Comparison of ENCODE assay signal across 7 cellular contexts in genomic region chr10:132836832-132837540, GRCh38. TPM values are rescaled to one million over a fixed set of nuclear protein-coding genes. Genes with fewer than 3 reads are reported as not detected.
A peak's percentile ranks its signal among the peaks of the same experiment; 100 is the strongest.
DNase-seq lines count a peak whose midpoint lies in the region; ATAC-seq and TF ChIP-seq lines count a peak whose summit lies in the region.

No MANE protein-coding gene starts in this region.

- H2BK5ac ChIP-seq in neuronal stem cell (ENCODE audit: low read length): no peak overlapping the region

- peaks cover 0 to 15% (median 0%) of the 10 kb centered on the region in 3 experiments for H3K27me3 ChIP-seq in neuronal stem cell (ENCODE audit: control insufficient read depth in 3 of 3, insufficient read depth in 3 of 3, low read depth in 1 of 3, low read length in 3 of 3)
- H3K27me3 ChIP-seq in vagina: no peaks in the 10 kb centered on the region

- peak overlapping the region; percentile 2 for H3K14ac ChIP-seq in neuronal stem cell (ENCODE audit: low read length)

- H3K23ac ChIP-seq in neuronal stem cell (ENCODE audit: low read depth, low read length, poor library complexity): peak overlapping the region; percentile 0

- peak overlapping the region; percentile 2 for H2BK120ac ChIP-seq in neuronal stem cell (ENCODE audit: low read depth, low read length)

- H3K9me3 ChIP-seq in neuronal stem cell (replicated peaks in 1 of 2; ENCODE audit: control insufficient read depth in 2 of 2, insufficient read depth in 1 of 2, low read depth in 1 of 2, low read length in 2 of 2) (peaks cover 0 to 4% of the 10 kb centered on the region in 2 donors), vagina (peaks cover 3% of the 10 kb centered on the region)

- peak overlapping the region; percentile 97 for H4K8ac ChIP-seq in neuronal stem cell (ENCODE audit: low read depth, low read length)

- TF ChIP-seq CTCF in LNCaP clone FGC (IDR thresholded peaks at IDR 0.05; ENCODE audit: control insufficient read depth, extremely low read depth, insufficient read depth): peak; percentile 79
- TF ChIP-seq CTCF in fibroblast of the aortic adventitia (IDR thresholded peaks at IDR 0.05; ENCODE audit: insufficient read depth, low read length): peak; percentile 83
- TF ChIP-seq CTCF in vagina (IDR thresholded peaks at IDR 0.05): peak; percentile 76 to 96 (median 91)

- WGBS in neuronal stem cell (ENCODE audit: extremely low coverage in 2 of 2, insufficient read length in 2 of 2, insufficient replicate concordance in 1 of 2), 2 donors: no CpG with 5 or more reads among the region's 34 CpGs

- peak overlapping the region; percentile 50 for H3K9ac ChIP-seq in neuronal stem cell (ENCODE audit: low read depth, low read length, poor library complexity)

- H2AK5ac ChIP-seq in neuronal stem cell (ENCODE audit: low read depth, low read length): no peak overlapping the region

- H3K18ac ChIP-seq in neuronal stem cell (ENCODE audit: low read length): peak overlapping the region; percentile 6

- H3K4me1 ChIP-seq in neuronal stem cell (ENCODE audit: control insufficient read depth in 2 of 2, insufficient read depth in 1 of 2, low read depth in 1 of 2, low read length in 2 of 2) (peaks cover 0 to 6% of the 10 kb centered on the region in 2 donors), vagina (no peaks in the 10 kb centered on the region)

- H3K4me3 ChIP-seq in LNCaP clone FGC (ENCODE audit: low read depth, low read length): no peak overlapping the region
- H3K4me3 ChIP-seq in fibroblast of the aortic adventitia (ENCODE audit: low read depth, low read length): no peak overlapping the region
- H3K4me3 ChIP-seq in neuronal stem cell (ENCODE audit: low read length in 2 of 2): peak overlapping the region in 1 of 2 donors; percentile 58
- H3K4me3 ChIP-seq in vagina: no peak overlapping the region

- H3K4ac ChIP-seq in neuronal stem cell (ENCODE audit: low read length): no peak overlapping the region

- no peak for ATAC-seq in GM18511 (IDR thresholded peaks at IDR 0.05; ENCODE audit: unreplicated experiment)

- H3K4me2 ChIP-seq in neuronal stem cell (ENCODE audit: insufficient read depth, low read length, poor library complexity, severe bottlenecking): no peak overlapping the region

- H2AFZ ChIP-seq in neuronal stem cell (ENCODE audit: low read length): peak overlapping the region; percentile 70

- TF ChIP-seq POLR2A in vagina (IDR thresholded peaks at IDR 0.05): no peak

- peak; percentile 6 for DNase-seq in ELR (ENCODE audit: low read depth)
- no peak for DNase-seq in LNCaP clone FGC (ENCODE audit: low read depth)
- peak; percentile 24 for DNase-seq in activated T-cell treated with anti-CD3 and anti-CD28 coated beads for 24 hours (ENCODE audit: low read depth)
- DNase-seq in fibroblast of the aortic adventitia (ENCODE audit: low read depth): peak; percentile 26
- DNase-seq in neuronal stem cell (ENCODE audit: low spot score): peak; percentile 57
- peak in 1 of 2 donors; percentile 93 for DNase-seq in vagina (ENCODE audit: extremely low spot score in 2 of 2)

- H2BK12ac ChIP-seq in neuronal stem cell (ENCODE audit: low read length): no peak overlapping the region

- no peak overlapping the region for H4K91ac ChIP-seq in neuronal stem cell (ENCODE audit: low read depth, low read length, poor library complexity)

- H3K36me3 ChIP-seq in neuronal stem cell (replicated peaks in 1 of 2; ENCODE audit: control insufficient read depth in 2 of 2, insufficient read depth in 2 of 2, low read length in 2 of 2) (no peaks in the 10 kb centered on the region), vagina (no peaks in the 10 kb centered on the region)

- intact Hi-C loops in vagina (cut with DNase I): no loop called here

- H3K79me1 ChIP-seq in neuronal stem cell (ENCODE audit: low read depth, low read length): peaks cover 2% of the 10 kb centered on the region

- no peak overlapping the region for H2BK15ac ChIP-seq in neuronal stem cell (ENCODE audit: low read length)

- H3K27ac ChIP-seq in neuronal stem cell (replicated peaks; ENCODE audit: low read length) (no peak overlapping the region), vagina (no peak overlapping the region)

RNA-seq across cellular contexts. Expression of gene NKX6-2, which starts 51.0 kb away (rescaled TPM):
- total RNA-seq in fibroblast of the aortic adventitia (ENCODE audit: low replicate concordance) (not detected in 2 replicates), vagina (0.49 TPM)
- polyA plus RNA-seq in neuronal stem cell (2013, experiment 1 of 2): 0.08 TPM
- 0.06 TPM for polyA plus RNA-seq in neuronal stem cell (2013, experiment 2 of 2)
